ENCODE assay signal across 8 cellular contexts in the genomic region with DNA sequence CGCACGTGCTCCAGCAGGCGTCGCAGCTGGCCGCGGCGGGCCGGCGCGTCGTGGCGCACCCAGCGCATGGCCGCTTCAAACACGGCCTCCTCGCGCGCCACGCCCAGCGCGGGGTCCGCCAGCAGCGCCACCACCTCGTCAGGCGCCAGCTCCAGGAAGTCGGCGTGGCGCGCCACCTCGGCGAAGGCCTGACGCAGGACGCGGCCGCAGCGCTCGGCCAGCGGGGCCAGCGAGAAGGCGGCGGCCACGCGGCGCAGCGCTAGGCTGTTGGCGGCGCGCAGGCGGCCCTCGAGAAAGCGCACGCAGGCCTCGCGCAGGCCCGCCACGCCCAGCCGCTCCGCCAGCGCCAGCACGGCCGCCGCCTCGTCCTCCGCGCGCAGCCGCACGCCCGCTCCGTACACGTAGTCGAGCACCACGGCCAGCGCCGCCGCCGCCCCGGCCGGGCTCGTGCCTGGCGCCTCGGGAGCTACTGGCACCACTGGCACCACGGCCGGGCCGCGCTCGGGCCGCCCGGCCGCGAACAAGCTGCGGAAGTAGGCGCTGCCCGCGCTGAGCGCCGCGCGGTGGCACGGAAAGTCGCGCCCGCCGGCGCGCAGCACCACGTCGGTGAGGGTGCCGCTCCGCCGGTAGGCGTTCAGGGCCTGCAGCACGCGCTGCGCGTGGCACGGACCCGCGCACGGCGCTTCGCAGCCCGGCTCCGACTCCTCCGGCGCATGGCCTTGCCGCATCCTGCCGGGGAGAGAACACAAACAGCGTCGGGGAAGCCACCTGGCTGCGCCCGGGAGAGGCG. TPM values are rescaled to one million over a fixed set of nuclear protein-coding genes. Genes with fewer than 3 reads are reported as not detected.
A peak's percentile ranks its signal among the peaks of the same experiment; 100 is the strongest.
DNase-seq lines count a peak whose midpoint lies in the region; ATAC-seq and TF ChIP-seq lines count a peak whose summit lies in the region.

No MANE protein-coding gene starts in this region.

- ATAC-seq in right cardiac atrium = peak; percentile 45 to 59

- DNase-seq in Daoy (ENCODE audit: low read depth) (peak; percentile 83), HT-29 (ENCODE audit: low spot score) (peak; percentile 89), SW480 (ENCODE audit: low spot score) (peak; percentile 75), amniotic epithelial cell (ENCODE audit: low read depth) (peak; percentile 62), right cardiac atrium (peak; percentile 76 to 92 (median 89)), skeletal muscle cell (ENCODE audit: low read depth) (no peak), MM.1S (no peak), NCI-H446 (lab: John Stamatoyannopoulos, UW) (no peak)

- H2AFZ ChIP-seq in MM.1S (ENCODE audit: low read length) = no peak overlapping the region

- H3K9me2 ChIP-seq in MM.1S (replicated peaks; ENCODE audit: insufficient read depth, low read length) = no peaks in the 10 kb centered on the region

- H3K36me3 ChIP-seq in MM.1S (replicated peaks; ENCODE audit: insufficient read depth, low read length) = no peaks in the 10 kb centered on the region

- H3K4me1 ChIP-seq in right cardiac atrium (ENCODE audit: control insufficient read depth, insufficient read depth, low read length) (peaks cover 7% of the 10 kb centered on the region), MM.1S (ENCODE audit: low read length) (no peaks in the 10 kb centered on the region)

- no peak overlapping the region for H3K9ac ChIP-seq in MM.1S (ENCODE audit: low read length)

- no peaks in the 10 kb centered on the region for H3K79me2 ChIP-seq in MM.1S (ENCODE audit: low read length)

- no peaks in the 10 kb centered on the region for H3K27me3 ChIP-seq in right cardiac atrium (ENCODE audit: control insufficient read depth, insufficient read depth)
- H3K27me3 ChIP-seq in MM.1S (replicated peaks; ENCODE audit: insufficient read depth, low read length) = peaks cover 48% of the 10 kb centered on the region

- no peaks in the 10 kb centered on the region for H3K9me3 ChIP-seq in right cardiac atrium (ENCODE audit: control insufficient read depth, low read length)
- H3K9me3 ChIP-seq in MM.1S (replicated peaks; ENCODE audit: insufficient read depth, low read length) = no peaks in the 10 kb centered on the region

- intact Hi-C loops in right cardiac atrium (cut with DNase I) = no loop called here

- H3K4me3 ChIP-seq in right cardiac atrium (ENCODE audit: low read length) = peak overlapping the region; percentile 26
- H3K4me3 ChIP-seq in skeletal muscle cell (ENCODE audit: low read depth, low read length) = peak overlapping the region; percentile 41
- H3K4me3 ChIP-seq in MM.1S (ENCODE audit: low read length) = no peak overlapping the region

- 2% methylated on average over 133 of the region's 133 CpGs for whole genome bisulfite sequencing in right cardiac atrium

- no peaks in the 10 kb centered on the region for H4K20me1 ChIP-seq in MM.1S (ENCODE audit: insufficient read depth, low read length)

- no peaks in the 10 kb centered on the region for H3F3A ChIP-seq in MM.1S (ENCODE audit: insufficient read depth, low read length)

- no peak for TF ChIP-seq CTCF in MM.1S (IDR thresholded peaks at IDR 0.05; ENCODE audit: low read length)

- no peak overlapping the region for H3K4me2 ChIP-seq in MM.1S (ENCODE audit: low read depth, low read length)

- H3K27ac ChIP-seq in right cardiac atrium (ENCODE audit: low read length) (no peak overlapping the region), MM.1S (ENCODE audit: low read length) (no peak overlapping the region)

RNA-seq across cellular contexts. Expression of a gene that starts 2.9 kb away (rescaled TPM):
- total RNA-seq in Daoy (2014; rRNA removed; shearing (Covaris generic)) = 8.7 and 12.3 TPM in 2 replicates
- 20.5 and 23.5 TPM in 2 replicates for total RNA-seq in HT-29 (2014; rRNA removed; shearing (Covaris generic))
- total RNA-seq in right cardiac atrium = 1 to 10 TPM in 1 of 4 donors, under 1 TPM in 3; 0.46 to 1.5 (median 0.67) TPM
- 0.66 TPM for polyA plus RNA-seq in right cardiac atrium

RNA-seq across cellular contexts. Expression of a gene that starts 30.8 kb away (rescaled TPM):
- 1,954 and 2,024 TPM in 2 replicates for total RNA-seq in Daoy (2014; rRNA removed; shearing (Covaris generic))
- total RNA-seq in HT-29 (2014; rRNA removed; shearing (Covaris generic)) = 2,617 and 2,815 TPM in 2 replicates
- total RNA-seq in right cardiac atrium = 1,000 to 10,000 TPM; 1,039 to 1,263 (median 1,178) TPM
- polyA plus RNA-seq in right cardiac atrium = 1,021 TPM

Comparison
In these comparisons a context has a peak if more than half of its experiments do, and no peak if none do; other contexts are left out.
1. DNase-seq: peak in Daoy (single experiment), HT-29 (single experiment), SW480 (single experiment), amniotic epithelial cell (single experiment) and right cardiac atrium (3 of 3); none in skeletal muscle cell (single experiment), MM.1S (single experiment) and NCI-H446 (0 of 2).